In genomic region chr6:79421001-79421411, GRCh38 we compare ENCODE assay signal across 13 cellular contexts.
DNase-seq lines count a peak whose midpoint lies in the region; ATAC-seq and TF ChIP-seq lines count a peak whose summit lies in the region.
"Had no signal": no experiment of that assay in that cellular context is flagged by ENCODE, and none has a peak within 500 bp of the region (broad histone marks: within the 10 kb centered on the region; RNA-seq: fewer than 3 reads in every experiment).

No MANE protein-coding gene starts in this region.

- H3K4me1 ChIP-seq in RWPE2 (ENCODE audit: insufficient read depth, poor library complexity, severe bottlenecking) = peaks cover 14% of the 10 kb centered on the region
- H3K4me1 ChIP-seq: right lobe of liver had no signal

- H3K4me3 ChIP-seq in RWPE2 (ENCODE audit: severe bottlenecking) = no peak overlapping the region
- H3K4me3 ChIP-seq: body of pancreas, right lobe of liver, suprapubic skin had no signal

- H3K36me3 ChIP-seq in RWPE2 (ENCODE audit: low read depth) = no peaks in the 10 kb centered on the region
- H3K36me3 ChIP-seq: right lobe of liver, suprapubic skin had no signal

- no peaks in the 10 kb centered on the region for H3K27me3 ChIP-seq in RWPE2 (ENCODE audit: insufficient read depth, poor library complexity, severe bottlenecking)
- H3K27me3 ChIP-seq: body of pancreas, right lobe of liver, suprapubic skin had no signal

- no peak for TF ChIP-seq CTCF in RWPE2 (IDR thresholded peaks at IDR 0.05; ENCODE audit: poor library complexity, severe bottlenecking)

- TF ChIP-seq POLR2A in erythroblast (IDR thresholded peaks at IDR 0.05; ENCODE audit: low read length) = no peak

- peak; percentile 74 for ATAC-seq in RWPE2 (ENCODE audit: low read depth)
- no peak for ATAC-seq in GM19023 (IDR thresholded peaks at IDR 0.05; ENCODE audit: unreplicated experiment)

- H3K27ac ChIP-seq in RWPE2 (ENCODE audit: poor library complexity, severe bottlenecking) = peak overlapping the region; percentile 16
- H3K27ac ChIP-seq: right lobe of liver, suprapubic skin had no signal

- H3K9me3 ChIP-seq in RWPE2 (ENCODE audit: severe bottlenecking) = no peaks in the 10 kb centered on the region
- H3K9me3 ChIP-seq: body of pancreas, right lobe of liver, suprapubic skin had no signal

- DNase-seq in GM03348 (ENCODE audit: low spot score) (peak; percentile 8), RWPE2 (ENCODE audit: low spot score) (no peak), fibroblast of peridontal ligament (ENCODE audit: extremely low read depth) (peak; percentile 70), renal cortical epithelial cell (ENCODE audit: low read depth) (peak; percentile 24), erythroblast (lab: John Stamatoyannopoulos, UW) (no peak)
- DNase-seq in activated naive CD4-positive, alpha-beta T cell treated with Interleukin-2 at 50 U/mL for 16 hours = no peak
- DNase-seq: activated CD4-positive, CD25-positive, alpha-beta regulatory T cell; activated T-cell treated with anti-CD3 and anti-CD28 coated beads, Interleukin-2, amount 50 U/mL, for 24 hours; islet precursor cell; right lobe of liver had no signal

Comparison
In these comparisons a context has a peak if more than half of its experiments do, and no peak if none do; other contexts are left out.
1. DNase-seq: peak in GM03348 (single experiment), fibroblast of peridontal ligament (single experiment) and renal cortical epithelial cell (single experiment); none in RWPE2 (single experiment), activated naive CD4-positive, alpha-beta T cell treated with Interleukin-2 at 50 U/mL for 16 hours (single experiment) and erythroblast (0 of 2).